1 cellular context compared by ENCODE assay signal in genomic region chr1:221487781-221488520, GRCh38.
A peak's percentile ranks its signal among the peaks of the same experiment; 100 is the strongest.
TF ChIP-seq lines count a peak whose summit lies in the region.

No MANE protein-coding gene starts in this region.

TF ChIP-seq in IMR-90, 13 proteins besides CTCF, POLR2A, EP300 and RAD21 (continued from another document):
- TF ChIP-seq ELK1 (IDR thresholded peaks at IDR 0.05; ENCODE audit: borderline replicate concordance, low read depth, low read length) (no peak), SMC3 (IDR thresholded peaks at IDR 0.05; ENCODE audit: low read depth, low read length) (0 out of 2 replicates have a peak, but pooled peaks have one; percentile 20), USF2 (IDR thresholded peaks at IDR 0.05; ENCODE audit: low read depth, low read length) (no peak), NFE2L2 (IDR thresholded peaks at IDR 0.05; ENCODE audit: low read depth, low read length) (no peak), BHLHE40 (IDR thresholded peaks at IDR 0.05; ENCODE audit: low read depth, low read length) (0 out of 2 replicates have a peak, but pooled peaks have one; percentile 21)
